In the genomic region with DNA sequence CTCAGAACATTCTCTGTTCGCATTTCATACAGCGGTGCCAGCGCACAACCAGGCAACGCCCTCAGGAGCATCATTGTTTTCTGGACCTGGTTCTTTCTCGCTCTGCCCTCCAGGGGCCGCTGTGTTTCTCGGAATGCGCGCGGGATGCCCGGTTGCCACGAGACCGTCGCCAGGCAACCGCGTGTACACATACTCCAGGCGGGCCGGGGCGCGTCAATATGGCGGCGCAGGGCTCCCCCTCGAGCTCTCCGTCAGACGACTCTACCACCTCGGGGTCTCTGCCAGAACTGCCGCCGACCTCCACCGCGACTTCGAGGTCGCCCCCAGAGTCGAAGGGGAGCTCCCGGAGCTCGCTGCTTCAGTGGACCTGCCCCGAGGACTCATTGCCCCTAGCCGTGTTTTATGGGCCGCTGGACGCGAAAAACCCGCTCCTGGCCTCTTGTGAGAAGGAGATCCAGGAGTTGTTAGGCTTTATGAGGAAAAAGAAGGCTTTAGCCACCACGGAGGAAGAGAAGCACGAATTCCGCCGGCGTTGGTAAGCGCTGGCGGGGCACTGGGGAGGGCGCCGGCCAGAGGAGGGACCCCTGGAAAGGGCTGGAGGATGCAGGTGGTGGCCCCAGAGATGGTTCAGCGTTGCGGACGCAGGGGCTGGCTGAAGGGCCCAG, we compare ENCODE assay signal across 1 cellular context.
A peak's percentile ranks its signal among the peaks of the same experiment; 100 is the strongest.
TF ChIP-seq lines count a peak whose summit lies in the region.

A gene with protein sequence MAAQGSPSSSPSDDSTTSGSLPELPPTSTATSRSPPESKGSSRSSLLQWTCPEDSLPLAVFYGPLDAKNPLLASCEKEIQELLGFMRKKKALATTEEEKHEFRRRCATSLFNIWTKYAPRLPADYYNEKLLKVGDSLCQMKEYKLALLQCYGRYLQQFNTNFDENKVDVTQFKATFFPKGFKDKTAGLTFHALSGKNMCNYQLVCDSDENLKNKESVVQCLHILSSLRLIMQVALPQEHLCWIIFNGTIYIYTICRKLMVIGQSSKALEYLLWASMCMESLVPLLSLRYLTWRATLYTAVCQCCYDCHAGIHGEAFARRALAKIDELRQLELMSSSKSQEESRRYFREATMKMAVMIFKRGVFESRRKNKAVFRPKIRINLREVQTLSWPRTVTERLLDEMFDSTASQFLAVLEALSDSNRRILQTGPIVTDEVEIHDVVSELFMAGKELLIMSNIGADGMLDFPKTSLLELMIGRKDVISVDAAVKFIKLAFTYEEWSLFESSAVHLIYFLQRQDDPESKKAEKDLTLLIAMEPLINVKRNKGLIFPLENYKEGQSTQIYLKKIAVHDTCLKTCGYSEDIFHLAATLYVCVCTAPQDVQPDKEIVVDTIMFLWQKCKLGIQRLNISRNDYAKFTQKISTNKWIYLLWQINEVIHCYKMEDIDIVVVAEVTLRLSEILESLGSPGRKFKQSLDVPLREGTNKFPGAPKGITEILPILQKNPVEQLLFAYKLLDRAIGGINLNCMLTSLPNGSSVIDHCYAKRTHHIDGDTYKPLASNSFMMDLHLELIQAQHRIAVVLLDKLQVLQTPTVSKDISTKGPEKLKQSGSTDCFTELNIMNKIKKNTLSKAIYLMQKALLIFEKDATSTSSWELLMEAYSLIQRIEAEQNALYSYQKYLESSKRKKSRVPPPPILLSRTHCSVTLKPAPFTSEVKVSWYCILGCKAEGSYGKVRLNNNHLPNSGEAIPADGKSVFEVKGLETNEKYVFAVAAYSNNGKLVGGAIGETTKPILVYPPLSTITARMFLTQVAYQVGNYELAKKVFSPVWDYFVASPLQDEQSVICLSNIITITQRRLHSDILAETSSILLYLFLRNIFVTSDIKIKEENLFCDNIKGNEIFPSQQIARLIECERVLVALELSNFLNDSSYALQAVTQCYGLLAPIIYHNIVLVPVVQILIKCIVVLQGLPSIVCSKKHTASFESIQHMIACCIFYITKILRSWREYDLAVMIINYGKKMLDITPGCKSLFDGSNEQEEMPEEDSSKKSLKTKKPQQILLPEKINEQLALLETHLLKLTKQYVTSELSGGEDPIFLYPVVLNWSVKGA (N-terminal part only) (plus strand): TSS at position 186 of the 665 bp plus-strand sequence. CDS start 33 bp downstream, at position 219.

TF ChIP-seq in HEK293, 187 proteins besides CTCF, POLR2A, EP300 and RAD21 (continued from another document and continues in another):
- peak; percentile 51; the same call in 1 of the 2 replicates for TF ChIP-seq ZNF777 (tag by site-specific recombination; IDR thresholded peaks at IDR 0.05; ENCODE audit: borderline replicate concordance)
- no peak for TF ChIP-seq ZNF23 (tag by site-specific recombination; IDR thresholded peaks at IDR 0.05; ENCODE audit: borderline replicate concordance)
- TF ChIP-seq, protein P1, sequence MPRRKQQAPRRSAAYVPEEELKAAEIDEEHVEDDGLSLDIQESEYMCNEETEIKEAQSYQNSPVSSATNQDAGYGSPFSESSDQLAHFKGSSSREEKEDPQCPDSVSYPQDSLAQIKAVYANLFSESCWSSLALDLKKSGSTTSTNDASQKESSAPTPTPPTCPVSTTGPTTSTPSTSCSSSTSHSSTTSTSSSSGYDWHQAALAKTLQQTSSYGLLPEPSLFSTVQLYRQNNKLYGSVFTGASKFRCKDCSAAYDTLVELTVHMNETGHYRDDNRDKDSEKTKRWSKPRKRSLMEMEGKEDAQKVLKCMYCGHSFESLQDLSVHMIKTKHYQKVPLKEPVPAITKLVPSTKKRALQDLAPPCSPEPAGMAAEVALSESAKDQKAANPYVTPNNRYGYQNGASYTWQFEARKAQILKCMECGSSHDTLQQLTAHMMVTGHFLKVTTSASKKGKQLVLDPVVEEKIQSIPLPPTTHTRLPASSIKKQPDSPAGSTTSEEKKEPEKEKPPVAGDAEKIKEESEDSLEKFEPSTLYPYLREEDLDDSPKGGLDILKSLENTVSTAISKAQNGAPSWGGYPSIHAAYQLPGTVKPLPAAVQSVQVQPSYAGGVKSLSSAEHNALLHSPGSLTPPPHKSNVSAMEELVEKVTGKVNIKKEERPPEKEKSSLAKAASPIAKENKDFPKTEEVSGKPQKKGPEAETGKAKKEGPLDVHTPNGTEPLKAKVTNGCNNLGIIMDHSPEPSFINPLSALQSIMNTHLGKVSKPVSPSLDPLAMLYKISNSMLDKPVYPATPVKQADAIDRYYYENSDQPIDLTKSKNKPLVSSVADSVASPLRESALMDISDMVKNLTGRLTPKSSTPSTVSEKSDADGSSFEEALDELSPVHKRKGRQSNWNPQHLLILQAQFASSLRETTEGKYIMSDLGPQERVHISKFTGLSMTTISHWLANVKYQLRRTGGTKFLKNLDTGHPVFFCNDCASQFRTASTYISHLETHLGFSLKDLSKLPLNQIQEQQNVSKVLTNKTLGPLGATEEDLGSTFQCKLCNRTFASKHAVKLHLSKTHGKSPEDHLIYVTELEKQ (tag by site-specific recombination; IDR thresholded peaks at IDR 0.05; ENCODE audit: borderline replicate concordance), result 0 out of 2 replicates have a peak, but pooled peaks have one; percentile 22
- peak; percentile 77 for TF ChIP-seq GLIS1 (tag by site-specific recombination; IDR thresholded peaks at IDR 0.05)
- peak; percentile 47; the same call in 1 of the 2 replicates for TF ChIP-seq KLF8 (tag by site-specific recombination; IDR thresholded peaks at IDR 0.05)
- TF ChIP-seq ZNF76 (tag by site-specific recombination; IDR thresholded peaks at IDR 0.05; ENCODE audit: borderline replicate concordance, low read depth), result peak; percentile 35; the same call in 1 of the 2 replicates
- peak; percentile 68 for TF ChIP-seq ZEB2 (tag by site-specific recombination; IDR thresholded peaks at IDR 0.05)
- no peak for TF ChIP-seq ZNF114 (tag by site-specific recombination; IDR thresholded peaks at IDR 0.05)
- TF ChIP-seq, protein P2, sequence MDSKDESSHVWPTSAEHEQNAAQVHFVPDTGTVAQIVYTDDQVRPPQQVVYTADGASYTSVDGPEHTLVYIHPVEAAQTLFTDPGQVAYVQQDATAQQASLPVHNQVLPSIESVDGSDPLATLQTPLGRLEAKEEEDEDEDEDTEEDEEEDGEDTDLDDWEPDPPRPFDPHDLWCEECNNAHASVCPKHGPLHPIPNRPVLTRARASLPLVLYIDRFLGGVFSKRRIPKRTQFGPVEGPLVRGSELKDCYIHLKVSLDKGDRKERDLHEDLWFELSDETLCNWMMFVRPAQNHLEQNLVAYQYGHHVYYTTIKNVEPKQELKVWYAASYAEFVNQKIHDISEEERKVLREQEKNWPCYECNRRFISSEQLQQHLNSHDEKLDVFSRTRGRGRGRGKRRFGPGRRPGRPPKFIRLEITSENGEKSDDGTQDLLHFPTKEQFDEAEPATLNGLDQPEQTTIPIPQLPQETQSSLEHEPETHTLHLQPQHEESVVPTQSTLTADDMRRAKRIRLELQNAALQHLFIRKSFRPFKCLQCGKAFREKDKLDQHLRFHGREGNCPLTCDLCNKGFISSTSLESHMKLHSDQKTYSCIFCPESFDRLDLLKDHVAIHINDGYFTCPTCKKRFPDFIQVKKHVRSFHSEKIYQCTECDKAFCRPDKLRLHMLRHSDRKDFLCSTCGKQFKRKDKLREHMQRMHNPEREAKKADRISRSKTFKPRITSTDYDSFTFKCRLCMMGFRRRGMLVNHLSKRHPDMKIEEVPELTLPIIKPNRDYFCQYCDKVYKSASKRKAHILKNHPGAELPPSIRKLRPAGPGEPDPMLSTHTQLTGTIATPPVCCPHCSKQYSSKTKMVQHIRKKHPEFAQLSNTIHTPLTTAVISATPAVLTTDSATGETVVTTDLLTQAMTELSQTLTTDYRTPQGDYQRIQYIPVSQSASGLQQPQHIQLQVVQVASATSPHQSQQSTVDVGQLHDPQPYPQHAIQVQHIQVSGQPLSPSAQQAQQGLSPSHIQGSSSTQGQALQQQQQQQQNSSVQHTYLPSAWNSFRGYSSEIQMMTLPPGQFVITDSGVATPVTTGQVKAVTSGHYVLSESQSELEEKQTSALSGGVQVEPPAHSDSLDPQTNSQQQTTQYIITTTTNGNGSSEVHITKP (tag by site-specific recombination; IDR thresholded peaks at IDR 0.05), result peak; percentile 59
- TF ChIP-seq ZNF629 (tag by site-specific recombination; IDR thresholded peaks at IDR 0.05), result peak; percentile 28; the same call in 1 of the 2 replicates
- TF ChIP-seq, protein P3, sequence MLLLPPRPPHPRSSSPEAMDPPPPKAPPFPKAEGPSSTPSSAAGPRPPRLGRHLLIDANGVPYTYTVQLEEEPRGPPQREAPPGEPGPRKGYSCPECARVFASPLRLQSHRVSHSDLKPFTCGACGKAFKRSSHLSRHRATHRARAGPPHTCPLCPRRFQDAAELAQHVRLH (tag by site-specific recombination; IDR thresholded peaks at IDR 0.05), result no peak
- no peak for TF ChIP-seq ZNF10 (tag by site-specific recombination; IDR thresholded peaks at IDR 0.05)
- TF ChIP-seq, protein P4, sequence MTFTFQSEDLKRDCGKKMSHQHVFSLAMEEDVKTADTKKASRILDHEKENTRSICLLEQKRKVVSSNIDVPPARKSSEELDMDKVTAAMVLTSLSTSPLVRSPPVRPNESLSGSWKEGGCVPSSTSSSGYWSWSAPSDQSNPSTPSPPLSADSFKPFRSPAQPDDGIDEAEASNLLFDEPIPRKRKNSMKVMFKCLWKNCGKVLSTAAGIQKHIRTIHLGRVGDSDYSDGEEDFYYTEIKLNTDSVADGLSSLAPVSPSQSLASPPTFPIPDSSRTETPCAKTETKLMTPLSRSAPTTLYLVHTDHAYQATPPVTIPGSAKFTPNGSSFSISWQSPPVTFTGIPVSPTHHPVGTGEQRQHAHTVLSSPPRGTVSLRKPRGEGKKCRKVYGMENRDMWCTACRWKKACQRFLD (tag by site-specific recombination; IDR thresholded peaks at IDR 0.05), result no peak
- no peak for TF ChIP-seq ZNF670 (tag by site-specific recombination; IDR thresholded peaks at IDR 0.05; ENCODE audit: low read depth)
- peak; percentile 16; the same call in 1 of the 2 replicates for TF ChIP-seq ZBTB8A (tag by site-specific recombination; IDR thresholded peaks at IDR 0.05)
- TF ChIP-seq, protein P5, sequence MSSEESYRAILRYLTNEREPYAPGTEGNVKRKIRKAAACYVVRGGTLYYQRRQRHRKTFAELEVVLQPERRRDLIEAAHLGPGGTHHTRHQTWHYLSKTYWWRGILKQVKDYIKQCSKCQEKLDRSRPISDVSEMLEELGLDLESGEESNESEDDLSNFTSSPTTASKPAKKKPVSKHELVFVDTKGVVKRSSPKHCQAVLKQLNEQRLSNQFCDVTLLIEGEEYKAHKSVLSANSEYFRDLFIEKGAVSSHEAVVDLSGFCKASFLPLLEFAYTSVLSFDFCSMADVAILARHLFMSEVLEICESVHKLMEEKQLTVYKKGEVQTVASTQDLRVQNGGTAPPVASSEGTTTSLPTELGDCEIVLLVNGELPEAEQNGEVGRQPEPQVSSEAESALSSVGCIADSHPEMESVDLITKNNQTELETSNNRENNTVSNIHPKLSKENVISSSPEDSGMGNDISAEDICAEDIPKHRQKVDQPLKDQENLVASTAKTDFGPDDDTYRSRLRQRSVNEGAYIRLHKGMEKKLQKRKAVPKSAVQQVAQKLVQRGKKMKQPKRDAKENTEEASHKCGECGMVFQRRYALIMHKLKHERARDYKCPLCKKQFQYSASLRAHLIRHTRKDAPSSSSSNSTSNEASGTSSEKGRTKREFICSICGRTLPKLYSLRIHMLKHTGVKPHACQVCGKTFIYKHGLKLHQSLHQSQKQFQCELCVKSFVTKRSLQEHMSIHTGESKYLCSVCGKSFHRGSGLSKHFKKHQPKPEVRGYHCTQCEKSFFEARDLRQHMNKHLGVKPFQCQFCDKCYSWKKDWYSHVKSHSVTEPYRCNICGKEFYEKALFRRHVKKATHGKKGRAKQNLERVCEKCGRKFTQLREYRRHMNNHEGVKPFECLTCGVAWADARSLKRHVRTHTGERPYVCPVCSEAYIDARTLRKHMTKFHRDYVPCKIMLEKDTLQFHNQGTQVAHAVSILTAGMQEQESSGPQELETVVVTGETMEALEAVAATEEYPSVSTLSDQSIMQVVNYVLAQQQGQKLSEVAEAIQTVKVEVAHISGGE (tag by site-specific recombination; conservative IDR thresholded peaks at IDR 0.05; ENCODE audit: low read depth), result no peak
- TF ChIP-seq ZNF654 (tag by site-specific recombination; IDR thresholded peaks at IDR 0.05; ENCODE audit: low read depth), result peak; percentile 32
- TF ChIP-seq TRIM28 (IDR thresholded peaks at IDR 0.05; ENCODE audit: borderline replicate concordance, low read length), result no peak
- TF ChIP-seq ZSCAN30 (tag by site-specific recombination; IDR thresholded peaks at IDR 0.05), result peak; percentile 76
- TF ChIP-seq, protein P6, sequence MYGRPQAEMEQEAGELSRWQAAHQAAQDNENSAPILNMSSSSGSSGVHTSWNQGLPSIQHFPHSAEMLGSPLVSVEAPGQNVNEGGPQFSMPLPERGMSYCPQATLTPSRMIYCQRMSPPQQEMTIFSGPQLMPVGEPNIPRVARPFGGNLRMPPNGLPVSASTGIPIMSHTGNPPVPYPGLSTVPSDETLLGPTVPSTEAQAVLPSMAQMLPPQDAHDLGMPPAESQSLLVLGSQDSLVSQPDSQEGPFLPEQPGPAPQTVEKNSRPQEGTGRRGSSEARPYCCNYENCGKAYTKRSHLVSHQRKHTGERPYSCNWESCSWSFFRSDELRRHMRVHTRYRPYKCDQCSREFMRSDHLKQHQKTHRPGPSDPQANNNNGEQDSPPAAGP (tag by site-specific recombination; IDR thresholded peaks at IDR 0.05), result peak; percentile 41; the same call in 1 of the 2 replicates
- no peak; the same call in 1 of the 2 replicates for TF ChIP-seq SP2 (tag by site-specific recombination; IDR thresholded peaks at IDR 0.05)
- TF ChIP-seq, protein P7, sequence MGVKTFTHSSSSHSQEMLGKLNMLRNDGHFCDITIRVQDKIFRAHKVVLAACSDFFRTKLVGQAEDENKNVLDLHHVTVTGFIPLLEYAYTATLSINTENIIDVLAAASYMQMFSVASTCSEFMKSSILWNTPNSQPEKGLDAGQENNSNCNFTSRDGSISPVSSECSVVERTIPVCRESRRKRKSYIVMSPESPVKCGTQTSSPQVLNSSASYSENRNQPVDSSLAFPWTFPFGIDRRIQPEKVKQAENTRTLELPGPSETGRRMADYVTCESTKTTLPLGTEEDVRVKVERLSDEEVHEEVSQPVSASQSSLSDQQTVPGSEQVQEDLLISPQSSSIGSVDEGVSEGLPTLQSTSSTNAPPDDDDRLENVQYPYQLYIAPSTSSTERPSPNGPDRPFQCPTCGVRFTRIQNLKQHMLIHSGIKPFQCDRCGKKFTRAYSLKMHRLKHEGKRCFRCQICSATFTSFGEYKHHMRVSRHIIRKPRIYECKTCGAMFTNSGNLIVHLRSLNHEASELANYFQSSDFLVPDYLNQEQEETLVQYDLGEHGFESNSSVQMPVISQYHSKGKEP (tag by site-specific recombination; IDR thresholded peaks at IDR 0.05), result no peak
- TF ChIP-seq ZNF660 (tag by site-specific recombination; IDR thresholded peaks at IDR 0.05), result peak; percentile 57; the same call in 1 of the 2 replicates
- peak; percentile 12; the same call in 1 of the 2 replicates for TF ChIP-seq ZIC2 (tag by site-specific recombination; IDR thresholded peaks at IDR 0.05)
- peak; percentile 99 for TF ChIP-seq MYNN (tag by site-specific recombination; IDR thresholded peaks at IDR 0.05; ENCODE audit: borderline replicate concordance)
- TF ChIP-seq ZNF423 (tag by site-specific recombination; IDR thresholded peaks at IDR 0.05), result no peak
- TF ChIP-seq SETDB1 (IDR thresholded peaks at IDR 0.05; ENCODE audit: insufficient read length, low read length), result no peak
- 0 out of 2 replicates have a peak, but pooled peaks have one; percentile 22 for TF ChIP-seq KLF10 (tag by site-specific recombination; IDR thresholded peaks at IDR 0.05)
- TF ChIP-seq ZNF792 (tag by site-specific recombination; IDR thresholded peaks at IDR 0.05), result no peak
